Comparison of ENCODE assay signal across 8 cellular contexts in the genomic region with DNA sequence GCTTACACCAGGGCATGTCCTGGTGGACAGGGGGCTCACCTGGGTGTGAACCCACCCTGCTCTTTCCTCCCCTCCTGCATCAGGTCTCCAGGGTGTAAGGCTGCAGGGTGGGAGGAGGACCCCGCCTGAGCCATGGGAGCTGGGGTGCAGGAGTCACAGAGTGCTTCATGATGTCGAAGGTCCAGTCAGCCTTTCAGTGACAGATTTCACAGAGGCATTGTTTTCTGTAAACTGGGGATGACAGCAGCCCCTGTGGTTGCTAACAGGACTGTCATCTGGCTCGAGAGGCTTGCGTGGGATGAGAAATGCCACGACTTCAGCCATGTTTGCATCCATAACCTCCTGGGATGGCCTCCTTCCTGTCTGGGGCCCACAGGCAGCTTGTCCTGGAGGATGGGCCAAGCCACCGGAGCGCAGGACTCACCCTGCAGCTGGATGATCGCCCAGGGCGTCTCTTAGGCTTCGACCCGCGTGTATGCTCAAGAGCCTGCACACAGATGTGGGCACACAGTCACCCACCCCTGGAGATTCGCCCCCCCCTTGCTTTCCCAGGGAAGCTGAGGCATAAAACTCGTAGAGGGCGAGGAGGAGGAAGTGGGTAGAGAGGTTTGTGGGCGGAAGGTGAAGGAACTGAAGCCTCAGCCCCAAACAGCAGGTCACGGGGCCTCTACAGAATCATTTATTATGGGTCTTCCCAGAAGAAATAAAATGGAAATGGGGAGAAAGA. TPM values are rescaled to one million over a fixed set of nuclear protein-coding genes. Genes with fewer than 3 reads are reported as not detected.
A peak's percentile ranks its signal among the peaks of the same experiment; 100 is the strongest.
DNase-seq lines count a peak whose midpoint lies in the region; ATAC-seq and TF ChIP-seq lines count a peak whose summit lies in the region.

No MANE protein-coding gene starts in this region.

- TF ChIP-seq EP300 in upper lobe of left lung (IDR thresholded peaks at IDR 0.05) = no peak

- CTCF ChIA-PET in CD4-positive, alpha-beta T cell (lab: Charles Lee) = interaction anchor here (0.8 to 4.5 kb wide), 6 partner anchors 33 to 255 kb away, joined by 3 to 27 read pairs (median 5); partner anchors contain the start of genes ASF1B and MISP3

- POLR2A ChIA-PET in CD4-positive, alpha-beta T cell (lab: Charles Lee) = interaction anchor here (0.6 to 2.6 kb wide), 12 partner anchors 12 to 255 kb away, joined by 3 to 19 read pairs (median 4); partner anchors contain the start of genes ASF1B, IL27RA, MISP3 and RFX1

- no peak overlapping the region for H3K4me3 ChIP-seq in upper lobe of left lung

- 40 to 69% methylated on average over 5 to 16 of the region's 17 CpGs for WGBS in upper lobe of left lung, 2 donors

- no peaks in the 10 kb centered on the region for H3K9me3 Mint-ChIP-seq in CD4-positive, alpha-beta T cell
- H3K9me3 Mint-ChIP-seq in activated naive CD4-positive, alpha-beta T cell treated with anti-CD3 and anti-CD28 coated beads, Interleukin-2, amount 50 U/mL, for 24 hours = no peaks in the 10 kb centered on the region
- no peaks in the 10 kb centered on the region for H3K9me3 Mint-ChIP-seq in memory B cell

- H3K27me3 Mint-ChIP-seq in CD4-positive, alpha-beta T cell = no peaks in the 10 kb centered on the region
- no peaks in the 10 kb centered on the region for H3K27me3 Mint-ChIP-seq in activated naive CD4-positive, alpha-beta T cell treated with anti-CD3 and anti-CD28 coated beads, Interleukin-2, amount 50 U/mL, for 24 hours
- no peaks in the 10 kb centered on the region for H3K27me3 Mint-ChIP-seq in memory B cell

- H3K4me1 Mint-ChIP-seq in CD4-positive, alpha-beta T cell (ENCODE audit: low read depth) = peaks cover 41% of the 10 kb centered on the region
- peaks cover 38% of the 10 kb centered on the region for H3K4me1 Mint-ChIP-seq in activated naive CD4-positive, alpha-beta T cell treated with anti-CD3 and anti-CD28 coated beads, Interleukin-2, amount 50 U/mL, for 24 hours
- peaks cover 18% of the 10 kb centered on the region for H3K4me1 Mint-ChIP-seq in memory B cell

- no peaks in the 10 kb centered on the region for H3K36me3 Mint-ChIP-seq in CD4-positive, alpha-beta T cell (ENCODE audit: low read depth)
- H3K36me3 Mint-ChIP-seq in activated naive CD4-positive, alpha-beta T cell treated with anti-CD3 and anti-CD28 coated beads, Interleukin-2, amount 50 U/mL, for 24 hours = no peaks in the 10 kb centered on the region
- no peaks in the 10 kb centered on the region for H3K36me3 Mint-ChIP-seq in memory B cell

- peak overlapping the region; percentile 39 for H3K27ac ChIP-seq in CD4-positive, alpha-beta T cell (ENCODE audit: low read depth, low read length)
- peak overlapping the region; percentile 49 for H3K27ac ChIP-seq in KOPT-K1 (ENCODE audit: low read depth, low read length, poor library complexity, severe bottlenecking)
- peak overlapping the region in 3 of 4 donors; percentile 30 to 83 (median 56) for H3K27ac ChIP-seq in upper lobe of left lung

- no peaks in the 10 kb centered on the region for H3K9me3 ChIP-seq in CD4-positive, alpha-beta T cell (ENCODE audit: control insufficient read depth, low read length)
- H3K9me3 ChIP-seq in KOPT-K1 (ENCODE audit: insufficient read depth, low read length, poor library complexity, severe bottlenecking) (no peaks in the 10 kb centered on the region), upper lobe of left lung (no peaks in the 10 kb centered on the region)

- no peaks in the 10 kb centered on the region for H3K27me3 ChIP-seq in CD4-positive, alpha-beta T cell (ENCODE audit: control insufficient read depth, insufficient read depth, low read length)
- H3K27me3 ChIP-seq in upper lobe of left lung = no peaks in the 10 kb centered on the region

- no peaks in the 10 kb centered on the region for H3K36me3 ChIP-seq in KOPT-K1 (ENCODE audit: insufficient read depth, low read length)
- H3K36me3 ChIP-seq in upper lobe of left lung = no peaks in the 10 kb centered on the region

- peaks cover 22 to 42% (median 33%) of the 10 kb centered on the region in 4 donors for H3K4me1 ChIP-seq in upper lobe of left lung

- ATAC-seq in CD4-positive, alpha-beta T cell (ENCODE audit: poor library complexity) = no peak
- no peak for ATAC-seq in memory B cell (ENCODE audit: low read depth)
- no peak for ATAC-seq in upper lobe of left lung (ENCODE audit: low FRiP score in 2 of 2)
- ATAC-seq in GM18517 (IDR thresholded peaks at IDR 0.05; ENCODE audit: unreplicated experiment) = no peak

- DNase-seq in CD4-positive, alpha-beta T cell = peak in 4 of 10 experiments; percentile 18 to 44 (median 28)
- DNase-seq in memory B cell (ENCODE audit: low spot score in 2 of 2) = no peak
- DNase-seq in upper lobe of left lung = peak; percentile 42 to 52
- no peak for DNase-seq in DMS79 (lab: John Stamatoyannopoulos, UW)
- no peak for DNase-seq in kidney tubule cell (ENCODE audit: low spot score)

- peak overlapping the region; percentile 75 for H3K4me3 Mint-ChIP-seq in CD4-positive, alpha-beta T cell
- H3K4me3 Mint-ChIP-seq in activated naive CD4-positive, alpha-beta T cell treated with anti-CD3 and anti-CD28 coated beads, Interleukin-2, amount 50 U/mL, for 24 hours = peak overlapping the region; percentile 23
- peak overlapping the region; percentile 32 for H3K4me3 Mint-ChIP-seq in memory B cell

- TF ChIP-seq POLR2A in upper lobe of left lung (IDR thresholded peaks at IDR 0.05) = no peak

- H3K27ac Mint-ChIP-seq in CD4-positive, alpha-beta T cell = peak overlapping the region; percentile 76
- peak overlapping the region; percentile 46 for H3K27ac Mint-ChIP-seq in activated naive CD4-positive, alpha-beta T cell treated with anti-CD3 and anti-CD28 coated beads, Interleukin-2, amount 50 U/mL, for 24 hours
- H3K27ac Mint-ChIP-seq in memory B cell = no peak overlapping the region

- intact Hi-C loops in CD4-positive, alpha-beta T cell (cut with DNase I, micrococcal nuclease) = loop anchor here (2.0 to 10.0 kb wide), 8 partner anchors 25 to 593 kb away; partner anchors contain the start of genes DCAF15 (in 2 of the 2), ADGRL1 (in 1 of the 2), ASF1B (in 1 of the 2) and BRME1 (in 1 of the 2)

- TF ChIP-seq CTCF in CD4-positive, alpha-beta T cell (IDR thresholded peaks at IDR 0.05) = no peak
- no peak for TF ChIP-seq CTCF in upper lobe of left lung (IDR thresholded peaks at IDR 0.05)

RNA-seq across cellular contexts. Expression of gene NANOS3, which starts 4.9 kb away (rescaled TPM):
- total RNA-seq in CD4-positive, alpha-beta T cell = under 1 TPM in 1 of 2 experiments, not detected in 1; 0.87 TPM
- 1 to 10 TPM in 2 of 6 donors, not detected in 4; 1.3 to 5.2 TPM for total RNA-seq in upper lobe of left lung

RNA-seq across cellular contexts. Expression of gene BRME1, which starts 24.1 kb away (rescaled TPM):
- total RNA-seq in CD4-positive, alpha-beta T cell = 1 to 10 TPM; 1.1 to 1.3 TPM
- total RNA-seq in upper lobe of left lung = 1 to 10 TPM in 5 of 6 donors, under 1 TPM in 1; 0.46 to 4.4 (median 2.1) TPM

RNA-seq across cellular contexts. Expression of gene CC2D1A, which starts 24.1 kb away (rescaled TPM):
- 10 to 100 TPM; 16.4 to 16.9 TPM for total RNA-seq in CD4-positive, alpha-beta T cell
- 10 to 100 TPM; 30.4 to 95.3 (median 35.3) TPM for total RNA-seq in upper lobe of left lung

RNA-seq across cellular contexts. Expression of gene PODNL1, which starts 56.4 kb away (rescaled TPM):
- total RNA-seq in CD4-positive, alpha-beta T cell = not detected
- total RNA-seq in upper lobe of left lung = 1 to 10 TPM; 1.5 to 4.3 (median 2.5) TPM

Comparison
In these comparisons a context has a peak if more than half of its experiments do, and no peak if none do; other contexts are left out.
1. DNase-seq: peak in upper lobe of left lung (2 of 2); none in memory B cell (0 of 2), DMS79 (single experiment) and kidney tubule cell (single experiment).
2. H3K4me3 Mint-ChIP-seq: peak in every context shown above with its lines; median percentile 75 in CD4-positive, alpha-beta T cell; 32 in memory B cell; 23 in activated naive CD4-positive, alpha-beta T cell treated with anti-CD3 and anti-CD28 coated beads, Interleukin-2, amount 50 U/mL, for 24 hours.
3. Peak in every context shown above with its lines, with median percentiles within 50 percentile points of each other: H3K27ac ChIP-seq.